ENCODE assay signal across 1 cellular context in the genomic region with DNA sequence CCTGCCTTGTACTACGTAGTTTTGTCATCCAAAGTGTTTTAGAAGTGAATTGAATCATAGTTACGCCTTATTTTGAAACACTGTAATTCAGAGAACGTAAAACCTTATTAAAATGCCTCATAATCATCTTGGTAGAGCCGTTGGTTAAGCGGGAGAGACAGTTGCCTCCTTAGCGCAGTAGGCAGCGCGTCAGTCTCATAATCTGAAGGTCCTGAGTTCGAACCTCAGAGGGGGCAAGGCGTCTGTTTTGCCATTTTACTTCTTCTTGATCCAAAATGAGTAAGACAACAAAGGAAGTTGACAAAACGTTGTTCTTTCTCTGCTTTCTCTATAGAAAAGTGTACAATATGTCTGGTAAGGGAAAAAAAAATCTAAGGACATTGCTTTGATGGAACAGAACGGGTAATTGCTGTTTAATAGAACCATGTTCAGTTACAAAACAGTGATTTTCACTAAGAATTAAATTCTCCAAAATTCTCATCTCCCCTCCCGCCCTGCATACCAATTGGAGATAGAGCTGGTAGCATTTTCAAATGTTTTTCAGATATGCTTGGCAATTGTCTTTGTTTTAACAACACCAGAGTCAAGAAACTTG.
TF ChIP-seq lines count a peak whose summit lies in the region.

No MANE protein-coding gene starts in this region.

TF ChIP-seq in HepG2, 621 proteins besides CTCF, POLR2A, EP300 and RAD21 (continued from another document and continues in another):
- TF ChIP-seq, protein P1, sequence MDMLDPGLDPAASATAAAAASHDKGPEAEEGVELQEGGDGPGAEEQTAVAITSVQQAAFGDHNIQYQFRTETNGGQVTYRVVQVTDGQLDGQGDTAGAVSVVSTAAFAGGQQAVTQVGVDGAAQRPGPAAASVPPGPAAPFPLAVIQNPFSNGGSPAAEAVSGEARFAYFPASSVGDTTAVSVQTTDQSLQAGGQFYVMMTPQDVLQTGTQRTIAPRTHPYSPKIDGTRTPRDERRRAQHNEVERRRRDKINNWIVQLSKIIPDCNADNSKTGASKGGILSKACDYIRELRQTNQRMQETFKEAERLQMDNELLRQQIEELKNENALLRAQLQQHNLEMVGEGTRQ (IDR thresholded peaks at IDR 0.05; ENCODE audit: low read depth, low read length): no peak
- TF ChIP-seq, protein P1 (CRISPR knock-in tag; IDR thresholded peaks at IDR 0.05; ENCODE audit: borderline replicate concordance): no peak
- TF ChIP-seq CC2D1A (CRISPR knock-in tag; IDR thresholded peaks at IDR 0.05) (no peak), MED8 (CRISPR knock-in tag; IDR thresholded peaks at IDR 0.05; ENCODE audit: insufficient replicate concordance) (no peak), BHLHE40 (IDR thresholded peaks at IDR 0.05; ENCODE audit: low read length) (no peak), ZNF83 (CRISPR knock-in tag; IDR thresholded peaks at IDR 0.05; ENCODE audit: borderline replicate concordance) (no peak), ARNTL (CRISPR knock-in tag; IDR thresholded peaks at IDR 0.05) (no peak), DNMT3B (CRISPR knock-in tag; conservative IDR thresholded peaks at IDR 0.05) (0 out of 2 replicates have a peak, but pooled peaks have one; percentile 73), ZNF282 (IDR thresholded peaks at IDR 0.05; ENCODE audit: partially characterized antibody) (no peak), RXRB (CRISPR knock-in tag; IDR thresholded peaks at IDR 0.05; ENCODE audit: borderline replicate concordance) (peak; percentile 72), MBD4 (IDR thresholded peaks at IDR 0.05; ENCODE audit: borderline replicate concordance, low read length) (peak; percentile 86; the same call in 1 of the 2 replicates), TBL1XR1 (IDR thresholded peaks at IDR 0.05; ENCODE audit: borderline replicate concordance, low read length, partially characterized antibody) (peak; percentile 62), ESRRA (CRISPR knock-in tag; IDR thresholded peaks at IDR 0.05; ENCODE audit: low read depth) (no peak), ELF4 (CRISPR knock-in tag; IDR thresholded peaks at IDR 0.05; ENCODE audit: borderline replicate concordance) (no peak), ZNF20 (CRISPR knock-in tag; IDR thresholded peaks at IDR 0.05) (no peak), ZEB1 (IDR thresholded peaks at IDR 0.05; ENCODE audit: insufficient replicate concordance, low read depth) (no peak), SMARCC2 (IDR thresholded peaks at IDR 0.05) (no peak), PCBP2 (optimal IDR thresholded peaks at IDR 0.05; ENCODE audit: low read depth, low read length, poor library complexity, severe bottlenecking) (no peak), SSRP1 (CRISPR knock-in tag; IDR thresholded peaks at IDR 0.05) (no peak; the same call in 1 of the 2 replicates), SAP130 (CRISPR knock-in tag; IDR thresholded peaks at IDR 0.05; ENCODE audit: low read depth) (peak; percentile 63), EHMT2 (IDR thresholded peaks at IDR 0.05; ENCODE audit: borderline replicate concordance, low read depth, low read length) (peak; percentile 68; the same call in 1 of the 2 replicates), ATM (IDR thresholded peaks at IDR 0.05; ENCODE audit: borderline replicate concordance) (no peak), FOXA1 (IDR thresholded peaks at IDR 0.05) (no peak), FOXA1 (CRISPR knock-in tag; IDR thresholded peaks at IDR 0.05) (peak; percentile 17; the same call in 1 of the 2 replicates), POLR2AphosphoS5 (IDR thresholded peaks at IDR 0.05; ENCODE audit: low read depth, low read length) (no peak), NFRKB (IDR thresholded peaks at IDR 0.05) (no peak), GATAD1 (CRISPR knock-in tag; IDR thresholded peaks at IDR 0.05) (peak; percentile 71; the same call in 1 of the 2 replicates)
- TF ChIP-seq, protein P2, sequence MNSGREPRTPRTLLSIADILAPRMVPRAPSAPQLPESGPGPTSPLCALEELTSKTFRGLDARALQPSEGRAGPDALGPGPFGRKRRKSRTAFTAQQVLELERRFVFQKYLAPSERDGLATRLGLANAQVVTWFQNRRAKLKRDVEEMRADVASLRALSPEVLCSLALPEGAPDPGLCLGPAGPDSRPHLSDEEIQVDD (CRISPR knock-in tag; IDR thresholded peaks at IDR 0.05; ENCODE audit: borderline replicate concordance): no peak
- TF ChIP-seq, protein P3, sequence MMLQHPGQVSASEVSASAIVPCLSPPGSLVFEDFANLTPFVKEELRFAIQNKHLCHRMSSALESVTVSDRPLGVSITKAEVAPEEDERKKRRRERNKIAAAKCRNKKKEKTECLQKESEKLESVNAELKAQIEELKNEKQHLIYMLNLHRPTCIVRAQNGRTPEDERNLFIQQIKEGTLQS (CRISPR knock-in tag; IDR thresholded peaks at IDR 0.05): peak; percentile 41; the same call in 1 of the 2 replicates
- TF ChIP-seq, protein P4, sequence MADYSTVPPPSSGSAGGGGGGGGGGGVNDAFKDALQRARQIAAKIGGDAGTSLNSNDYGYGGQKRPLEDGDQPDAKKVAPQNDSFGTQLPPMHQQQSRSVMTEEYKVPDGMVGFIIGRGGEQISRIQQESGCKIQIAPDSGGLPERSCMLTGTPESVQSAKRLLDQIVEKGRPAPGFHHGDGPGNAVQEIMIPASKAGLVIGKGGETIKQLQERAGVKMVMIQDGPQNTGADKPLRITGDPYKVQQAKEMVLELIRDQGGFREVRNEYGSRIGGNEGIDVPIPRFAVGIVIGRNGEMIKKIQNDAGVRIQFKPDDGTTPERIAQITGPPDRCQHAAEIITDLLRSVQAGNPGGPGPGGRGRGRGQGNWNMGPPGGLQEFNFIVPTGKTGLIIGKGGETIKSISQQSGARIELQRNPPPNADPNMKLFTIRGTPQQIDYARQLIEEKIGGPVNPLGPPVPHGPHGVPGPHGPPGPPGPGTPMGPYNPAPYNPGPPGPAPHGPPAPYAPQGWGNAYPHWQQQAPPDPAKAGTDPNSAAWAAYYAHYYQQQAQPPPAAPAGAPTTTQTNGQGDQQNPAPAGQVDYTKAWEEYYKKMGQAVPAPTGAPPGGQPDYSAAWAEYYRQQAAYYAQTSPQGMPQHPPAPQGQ (CRISPR knock-in tag; IDR thresholded peaks at IDR 0.05; ENCODE audit: borderline replicate concordance): no peak
- TF ChIP-seq, protein P5, sequence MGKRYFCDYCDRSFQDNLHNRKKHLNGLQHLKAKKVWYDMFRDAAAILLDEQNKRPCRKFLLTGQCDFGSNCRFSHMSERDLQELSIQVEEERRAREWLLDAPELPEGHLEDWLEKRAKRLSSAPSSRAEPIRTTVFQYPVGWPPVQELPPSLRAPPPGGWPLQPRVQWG (CRISPR knock-in tag; IDR thresholded peaks at IDR 0.05; ENCODE audit: borderline replicate concordance, low read depth): no peak
- TF ChIP-seq, protein P6, sequence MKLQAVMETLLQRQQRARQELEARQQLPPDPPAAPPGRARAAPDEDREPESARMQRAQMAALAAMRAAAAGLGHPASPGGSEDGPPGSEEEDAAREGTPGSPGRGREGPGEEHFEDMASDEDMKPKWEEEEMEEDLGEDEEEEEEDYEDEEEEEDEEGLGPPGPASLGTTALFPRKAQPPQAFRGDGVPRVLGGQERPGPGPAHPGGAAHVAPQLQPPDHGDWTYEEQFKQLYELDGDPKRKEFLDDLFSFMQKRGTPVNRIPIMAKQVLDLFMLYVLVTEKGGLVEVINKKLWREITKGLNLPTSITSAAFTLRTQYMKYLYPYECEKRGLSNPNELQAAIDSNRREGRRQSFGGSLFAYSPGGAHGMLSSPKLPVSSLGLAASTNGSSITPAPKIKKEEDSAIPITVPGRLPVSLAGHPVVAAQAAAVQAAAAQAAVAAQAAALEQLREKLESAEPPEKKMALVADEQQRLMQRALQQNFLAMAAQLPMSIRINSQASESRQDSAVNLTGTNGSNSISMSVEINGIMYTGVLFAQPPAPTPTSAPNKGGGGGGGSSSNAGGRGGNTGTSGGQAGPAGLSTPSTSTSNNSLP (IDR thresholded peaks at IDR 0.05; ENCODE audit: low read depth, low read length): peak; percentile 73
- TF ChIP-seq, protein P7, sequence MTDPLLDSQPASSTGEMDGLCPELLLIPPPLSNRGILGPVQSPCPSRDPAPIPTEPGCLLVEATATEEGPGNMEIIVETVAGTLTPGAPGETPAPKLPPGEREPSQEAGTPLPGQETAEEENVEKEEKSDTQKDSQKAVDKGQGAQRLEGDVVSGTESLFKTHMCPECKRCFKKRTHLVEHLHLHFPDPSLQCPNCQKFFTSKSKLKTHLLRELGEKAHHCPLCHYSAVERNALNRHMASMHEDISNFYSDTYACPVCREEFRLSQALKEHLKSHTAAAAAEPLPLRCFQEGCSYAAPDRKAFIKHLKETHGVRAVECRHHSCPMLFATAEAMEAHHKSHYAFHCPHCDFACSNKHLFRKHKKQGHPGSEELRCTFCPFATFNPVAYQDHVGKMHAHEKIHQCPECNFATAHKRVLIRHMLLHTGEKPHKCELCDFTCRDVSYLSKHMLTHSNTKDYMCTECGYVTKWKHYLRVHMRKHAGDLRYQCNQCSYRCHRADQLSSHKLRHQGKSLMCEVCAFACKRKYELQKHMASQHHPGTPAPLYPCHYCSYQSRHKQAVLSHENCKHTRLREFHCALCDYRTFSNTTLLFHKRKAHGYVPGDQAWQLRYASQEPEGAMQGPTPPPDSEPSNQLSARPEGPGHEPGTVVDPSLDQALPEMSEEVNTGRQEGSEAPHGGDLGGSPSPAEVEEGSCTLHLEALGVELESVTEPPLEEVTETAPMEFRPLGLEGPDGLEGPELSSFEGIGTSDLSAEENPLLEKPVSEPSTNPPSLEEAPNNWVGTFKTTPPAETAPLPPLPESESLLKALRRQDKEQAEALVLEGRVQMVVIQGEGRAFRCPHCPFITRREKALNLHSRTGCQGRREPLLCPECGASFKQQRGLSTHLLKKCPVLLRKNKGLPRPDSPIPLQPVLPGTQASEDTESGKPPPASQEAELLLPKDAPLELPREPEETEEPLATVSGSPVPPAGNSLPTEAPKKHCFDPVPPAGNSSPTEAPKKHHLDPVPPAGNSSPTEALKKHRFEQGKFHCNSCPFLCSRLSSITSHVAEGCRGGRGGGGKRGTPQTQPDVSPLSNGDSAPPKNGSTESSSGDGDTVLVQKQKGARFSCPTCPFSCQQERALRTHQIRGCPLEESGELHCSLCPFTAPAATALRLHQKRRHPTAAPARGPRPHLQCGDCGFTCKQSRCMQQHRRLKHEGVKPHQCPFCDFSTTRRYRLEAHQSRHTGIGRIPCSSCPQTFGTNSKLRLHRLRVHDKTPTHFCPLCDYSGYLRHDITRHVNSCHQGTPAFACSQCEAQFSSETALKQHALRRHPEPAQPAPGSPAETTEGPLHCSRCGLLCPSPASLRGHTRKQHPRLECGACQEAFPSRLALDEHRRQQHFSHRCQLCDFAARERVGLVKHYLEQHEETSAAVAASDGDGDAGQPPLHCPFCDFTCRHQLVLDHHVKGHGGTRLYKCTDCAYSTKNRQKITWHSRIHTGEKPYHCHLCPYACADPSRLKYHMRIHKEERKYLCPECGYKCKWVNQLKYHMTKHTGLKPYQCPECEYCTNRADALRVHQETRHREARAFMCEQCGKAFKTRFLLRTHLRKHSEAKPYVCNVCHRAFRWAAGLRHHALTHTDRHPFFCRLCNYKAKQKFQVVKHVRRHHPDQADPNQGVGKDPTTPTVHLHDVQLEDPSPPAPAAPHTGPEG (CRISPR knock-in tag; IDR thresholded peaks at IDR 0.05): no peak
- TF ChIP-seq, protein P8, sequence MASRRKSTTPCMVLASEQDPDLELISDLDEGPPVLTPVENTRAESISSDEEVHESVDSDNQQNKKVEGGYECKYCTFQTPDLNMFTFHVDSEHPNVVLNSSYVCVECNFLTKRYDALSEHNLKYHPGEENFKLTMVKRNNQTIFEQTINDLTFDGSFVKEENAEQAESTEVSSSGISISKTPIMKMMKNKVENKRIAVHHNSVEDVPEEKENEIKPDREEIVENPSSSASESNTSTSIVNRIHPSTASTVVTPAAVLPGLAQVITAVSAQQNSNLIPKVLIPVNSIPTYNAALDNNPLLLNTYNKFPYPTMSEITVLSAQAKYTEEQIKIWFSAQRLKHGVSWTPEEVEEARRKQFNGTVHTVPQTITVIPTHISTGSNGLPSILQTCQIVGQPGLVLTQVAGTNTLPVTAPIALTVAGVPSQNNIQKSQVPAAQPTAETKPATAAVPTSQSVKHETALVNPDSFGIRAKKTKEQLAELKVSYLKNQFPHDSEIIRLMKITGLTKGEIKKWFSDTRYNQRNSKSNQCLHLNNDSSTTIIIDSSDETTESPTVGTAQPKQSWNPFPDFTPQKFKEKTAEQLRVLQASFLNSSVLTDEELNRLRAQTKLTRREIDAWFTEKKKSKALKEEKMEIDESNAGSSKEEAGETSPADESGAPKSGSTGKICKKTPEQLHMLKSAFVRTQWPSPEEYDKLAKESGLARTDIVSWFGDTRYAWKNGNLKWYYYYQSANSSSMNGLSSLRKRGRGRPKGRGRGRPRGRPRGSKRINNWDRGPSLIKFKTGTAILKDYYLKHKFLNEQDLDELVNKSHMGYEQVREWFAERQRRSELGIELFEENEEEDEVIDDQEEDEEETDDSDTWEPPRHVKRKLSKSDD (CRISPR knock-in tag; IDR thresholded peaks at IDR 0.05; ENCODE audit: low read depth): no peak
- TF ChIP-seq, protein P9, sequence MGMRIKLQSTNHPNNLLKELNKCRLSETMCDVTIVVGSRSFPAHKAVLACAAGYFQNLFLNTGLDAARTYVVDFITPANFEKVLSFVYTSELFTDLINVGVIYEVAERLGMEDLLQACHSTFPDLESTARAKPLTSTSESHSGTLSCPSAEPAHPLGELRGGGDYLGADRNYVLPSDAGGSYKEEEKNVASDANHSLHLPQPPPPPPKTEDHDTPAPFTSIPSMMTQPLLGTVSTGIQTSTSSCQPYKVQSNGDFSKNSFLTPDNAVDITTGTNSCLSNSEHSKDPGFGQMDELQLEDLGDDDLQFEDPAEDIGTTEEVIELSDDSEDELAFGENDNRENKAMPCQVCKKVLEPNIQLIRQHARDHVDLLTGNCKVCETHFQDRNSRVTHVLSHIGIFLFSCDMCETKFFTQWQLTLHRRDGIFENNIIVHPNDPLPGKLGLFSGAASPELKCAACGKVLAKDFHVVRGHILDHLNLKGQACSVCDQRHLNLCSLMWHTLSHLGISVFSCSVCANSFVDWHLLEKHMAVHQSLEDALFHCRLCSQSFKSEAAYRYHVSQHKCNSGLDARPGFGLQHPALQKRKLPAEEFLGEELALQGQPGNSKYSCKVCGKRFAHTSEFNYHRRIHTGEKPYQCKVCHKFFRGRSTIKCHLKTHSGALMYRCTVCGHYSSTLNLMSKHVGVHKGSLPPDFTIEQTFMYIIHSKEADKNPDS (CRISPR knock-in tag; IDR thresholded peaks at IDR 0.05): no peak
- TF ChIP-seq, protein P10, sequence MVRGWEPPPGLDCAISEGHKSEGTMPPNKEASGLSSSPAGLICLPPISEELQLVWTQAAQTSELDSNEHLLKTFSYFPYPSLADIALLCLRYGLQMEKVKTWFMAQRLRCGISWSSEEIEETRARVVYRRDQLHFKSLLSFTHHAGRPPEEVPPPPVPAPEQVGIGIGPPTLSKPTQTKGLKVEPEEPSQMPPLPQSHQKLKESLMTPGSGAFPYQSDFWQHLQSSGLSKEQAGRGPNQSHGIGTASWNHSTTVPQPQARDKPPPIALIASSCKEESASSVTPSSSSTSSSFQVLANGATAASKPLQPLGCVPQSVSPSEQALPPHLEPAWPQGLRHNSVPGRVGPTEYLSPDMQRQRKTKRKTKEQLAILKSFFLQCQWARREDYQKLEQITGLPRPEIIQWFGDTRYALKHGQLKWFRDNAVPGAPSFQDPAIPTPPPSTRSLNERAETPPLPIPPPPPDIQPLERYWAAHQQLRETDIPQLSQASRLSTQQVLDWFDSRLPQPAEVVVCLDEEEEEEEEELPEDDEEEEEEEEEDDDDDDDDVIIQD (CRISPR knock-in tag; IDR thresholded peaks at IDR 0.05; ENCODE audit: low read depth): no peak
